Comparison of ENCODE assay signal across 1 cellular context in genomic region chr6:117674991-117675657, GRCh38.
TF ChIP-seq lines count a peak whose summit lies in the region.

TSS of gene NUS1 (plus strand) at chr6:117675469. CDS start at chr6:117675671, 202 bp downstream.

TF ChIP-seq in GM12878, 131 proteins besides CTCF, POLR2A, EP300 and RAD21 (continued from another document):
- TF ChIP-seq PAX8 (IDR thresholded peaks at IDR 0.05): no peak
